8 cellular contexts compared by ENCODE assay signal in the genomic region with DNA sequence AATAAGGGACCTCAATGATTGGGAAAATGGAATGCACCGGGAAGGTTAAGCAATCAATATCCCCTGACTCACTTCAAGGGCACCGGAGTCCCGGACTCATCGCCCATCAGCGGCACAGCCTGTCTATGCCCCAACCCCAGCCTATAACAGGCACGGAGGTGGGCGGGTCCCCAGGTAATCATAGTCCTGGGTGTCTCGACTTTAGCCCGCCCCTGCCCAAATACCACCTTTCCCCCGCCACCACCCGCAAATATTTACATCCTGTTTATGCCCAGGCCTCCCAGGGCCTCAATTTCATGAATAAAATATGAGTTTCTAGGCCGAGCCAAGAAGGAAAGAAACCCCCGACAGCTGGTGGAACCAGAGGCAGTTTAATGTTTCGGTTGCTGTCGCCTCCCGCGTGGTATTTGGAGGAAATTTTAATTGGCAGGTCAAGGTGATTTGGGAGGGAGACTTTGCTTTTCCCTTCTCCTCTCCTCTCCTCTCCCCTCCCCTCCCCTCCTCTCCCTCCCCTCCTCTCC. TPM values are rescaled to one million over a fixed set of nuclear protein-coding genes. Genes with fewer than 3 reads are reported as not detected.
A peak's percentile ranks its signal among the peaks of the same experiment; 100 is the strongest.
DNase-seq lines count a peak whose midpoint lies in the region; ATAC-seq lines count a peak whose summit lies in the region.

No MANE protein-coding gene starts in this region.

- CTCF ChIA-PET in activated CD4-positive, alpha-beta memory T cell treated with anti-CD3 and anti-CD28 coated beads for 36 hours (lab: Charles Lee) = interaction anchor here (1.3 kb wide), 1 partner anchor 64 kb away, joined by 4 read pairs; no protein-coding TSS in a partner anchor

- H3K14ac ChIP-seq in mesenchymal stem cell (ENCODE audit: low read length in 2 of 2) = no peak overlapping the region

- no peak overlapping the region for H2BK5ac ChIP-seq in mesenchymal stem cell (ENCODE audit: low read depth, low read length, poor library complexity, severe bottlenecking)

- DNase-seq in DMS79 treated with DMSO at 0.1 percent for 48 hours (lab: John Stamatoyannopoulos, UW) = peak; percentile 87
- peak; percentile 11 for DNase-seq in NCI-H446 treated with DMSO at 0.1 percent for 48 hours (lab: John Stamatoyannopoulos, UW)
- peak; percentile 71 for DNase-seq in activated CD4-positive, alpha-beta memory T cell treated with anti-CD3 and anti-CD28 coated beads for 36 hours
- peak; percentile 42 to 55 (median 42) for DNase-seq in effector memory CD4-positive, alpha-beta T cell
- peak; percentile 78 for DNase-seq in mesenchymal stem cell
- peak; percentile 36 for DNase-seq in stimulated activated CD8-positive, alpha-beta memory T cell treated with anti-CD3 and anti-CD28 coated beads, Interleukin-15, amount 100 ng/mL, for 1 hour (ENCODE audit: low read depth)

- H3K79me1 ChIP-seq in mesenchymal stem cell (replicated peaks; ENCODE audit: low read length, poor library complexity, severe bottlenecking) = no peaks in the 10 kb centered on the region

- H2AFZ ChIP-seq in mesenchymal stem cell (ENCODE audit: low read depth, low read length) = no peak overlapping the region

- H3K27ac ChIP-seq in effector memory CD4-positive, alpha-beta T cell (ENCODE audit: insufficient read depth, low read length, poor library complexity, severe bottlenecking) = no peak overlapping the region
- no peak overlapping the region for H3K27ac ChIP-seq in mesenchymal stem cell (ENCODE audit: low read length, poor library complexity, severe bottlenecking)

- POLR2A ChIA-PET in activated CD4-positive, alpha-beta memory T cell treated with anti-CD3 and anti-CD28 coated beads for 36 hours (lab: Charles Lee) = interaction anchor here (1.0 kb wide), 1 partner anchor 19 kb away, joined by 3 read pairs; no protein-coding TSS in a partner anchor

- H3K27ac Mint-ChIP-seq in activated CD4-positive, alpha-beta memory T cell treated with anti-CD3 and anti-CD28 coated beads for 36 hours = no peak overlapping the region

- H3K36me3 ChIP-seq in effector memory CD4-positive, alpha-beta T cell (ENCODE audit: control insufficient read depth, insufficient read depth, low read length) = no peaks in the 10 kb centered on the region
- H3K36me3 ChIP-seq in mesenchymal stem cell (ENCODE audit: control insufficient read depth in 1 of 2, insufficient read depth in 2 of 2, low read depth in 1 of 2, low read length in 2 of 2) = no peaks in the 10 kb centered on the region

- H2BK15ac ChIP-seq in mesenchymal stem cell (ENCODE audit: low read depth, poor library complexity, severe bottlenecking) = peak overlapping the region; percentile 23

- H3K9me3 Mint-ChIP-seq in activated CD4-positive, alpha-beta memory T cell treated with anti-CD3 and anti-CD28 coated beads for 36 hours = no peaks in the 10 kb centered on the region

- no peaks in the 10 kb centered on the region for H3K4me1 ChIP-seq in effector memory CD4-positive, alpha-beta T cell (ENCODE audit: control insufficient read depth, insufficient read depth, low read length, poor library complexity, severe bottlenecking)
- peaks cover 15% of the 10 kb centered on the region for H3K4me1 ChIP-seq in mesenchymal stem cell (ENCODE audit: control insufficient read depth, insufficient read depth, low read depth, low read length)

- H2AK5ac ChIP-seq in mesenchymal stem cell (ENCODE audit: low read length, severe bottlenecking) = no peak overlapping the region

- intact Hi-C loops in activated CD4-positive, alpha-beta memory T cell treated with anti-CD3 and anti-CD28 coated beads for 36 hours (cut with micrococcal nuclease) = loop anchor here (1.0 to 2.0 kb wide), 2 partner anchors 15 to 18 kb away; a partner anchor contains a TSS

- peak overlapping the region; percentile 65 for H3K4me3 ChIP-seq in effector memory CD4-positive, alpha-beta T cell (ENCODE audit: insufficient read depth, low read depth, low read length, poor library complexity, severe bottlenecking)
- H3K4me3 ChIP-seq in mesenchymal stem cell (ENCODE audit: insufficient read depth in 1 of 2, low read depth in 1 of 2, low read length in 2 of 2) = peak overlapping the region; percentile 49 to 70

- no peaks in the 10 kb centered on the region for H3K36me3 Mint-ChIP-seq in activated CD4-positive, alpha-beta memory T cell treated with anti-CD3 and anti-CD28 coated beads for 36 hours

- peak overlapping the region; percentile 49 for H4K8ac ChIP-seq in mesenchymal stem cell (ENCODE audit: low read length)

- peak overlapping the region in 1 of 2 experiments; percentile 68 for H3K4ac ChIP-seq in mesenchymal stem cell (ENCODE audit: low read depth in 1 of 2, low read length in 2 of 2)

- no peaks in the 10 kb centered on the region for H3K27me3 ChIP-seq in effector memory CD4-positive, alpha-beta T cell (replicated peaks; ENCODE audit: control insufficient read depth, insufficient read depth, low read length, poor library complexity, severe bottlenecking)
- H3K27me3 ChIP-seq in mesenchymal stem cell (ENCODE audit: control insufficient read depth in 1 of 2, insufficient read depth in 1 of 2, low read length in 2 of 2) = no peaks in the 10 kb centered on the region

- peak overlapping the region; percentile 60 for H3K9ac ChIP-seq in mesenchymal stem cell (ENCODE audit: low read length)

- H3K23ac ChIP-seq in mesenchymal stem cell (ENCODE audit: low read length in 2 of 2) = no peak overlapping the region

- peak overlapping the region in 1 of 2 experiments; percentile 84 for H2BK12ac ChIP-seq in mesenchymal stem cell (ENCODE audit: low read length in 2 of 2)

- H3K18ac ChIP-seq in mesenchymal stem cell (ENCODE audit: low read depth in 1 of 2, low read length in 2 of 2) = peak overlapping the region; percentile 13 to 91

- peaks cover 10% of the 10 kb centered on the region for H3K4me1 Mint-ChIP-seq in activated CD4-positive, alpha-beta memory T cell treated with anti-CD3 and anti-CD28 coated beads for 36 hours (ENCODE audit: low read depth)

- peaks cover 7% of the 10 kb centered on the region for H3K27me3 Mint-ChIP-seq in activated CD4-positive, alpha-beta memory T cell treated with anti-CD3 and anti-CD28 coated beads for 36 hours

- no peaks in the 10 kb centered on the region for H3K9me3 ChIP-seq in effector memory CD4-positive, alpha-beta T cell (ENCODE audit: control insufficient read depth, low read length)
- no peaks in the 10 kb centered on the region for H3K9me3 ChIP-seq in mesenchymal stem cell (ENCODE audit: control insufficient read depth, low read length)

- ATAC-seq in HG02642 (IDR thresholded peaks at IDR 0.05; ENCODE audit: poor library complexity, unreplicated experiment) = peak; percentile 36
- ATAC-seq in GM21723 (IDR thresholded peaks at IDR 0.05; ENCODE audit: unreplicated experiment) = no peak

- WGBS in mesenchymal stem cell = under 1% methylated on average over 13 of the region's 17 CpGs

- H4K91ac ChIP-seq in mesenchymal stem cell (ENCODE audit: low read length) = peak overlapping the region; percentile 86

- H2BK120ac ChIP-seq in mesenchymal stem cell (ENCODE audit: low read depth, low read length) = peak overlapping the region; percentile 61

- H3K4me2 ChIP-seq in mesenchymal stem cell (ENCODE audit: low read length, poor library complexity, severe bottlenecking) = peak overlapping the region; percentile 87

- peak overlapping the region; percentile 74 for H3K4me3 Mint-ChIP-seq in activated CD4-positive, alpha-beta memory T cell treated with anti-CD3 and anti-CD28 coated beads for 36 hours

RNA-seq across cellular contexts. Expression of a gene that starts 15.6 kb away (rescaled TPM):
- total RNA-seq in activated CD4-positive, alpha-beta memory T cell treated with anti-CD3 and anti-CD28 coated beads for 36 hours = 10 to 100 TPM; 80.8 to 81.1 TPM
- polyA plus RNA-seq in mesenchymal stem cell (2013, experiment 1 of 2) = 17.3 TPM
- polyA plus RNA-seq in mesenchymal stem cell (2013, experiment 2 of 2) = 16.3 TPM

RNA-seq across cellular contexts. Expression of a gene that starts 19.4 kb away (rescaled TPM):
- total RNA-seq in activated CD4-positive, alpha-beta memory T cell treated with anti-CD3 and anti-CD28 coated beads for 36 hours = 1 to 10 TPM; 2.4 to 2.7 TPM
- polyA plus RNA-seq in mesenchymal stem cell (2013, experiment 1 of 2) = 68.2 TPM
- 63.3 TPM for polyA plus RNA-seq in mesenchymal stem cell (2013, experiment 2 of 2)

Comparison
In these comparisons a context has a peak if more than half of its experiments do, and no peak if none do; other contexts are left out.
1. DNase-seq: peak in every context shown above with its lines; median percentile 87 in DMS79 treated with DMSO at 0.1 percent for 48 hours; 78 in mesenchymal stem cell; 71 in activated CD4-positive, alpha-beta memory T cell treated with anti-CD3 and anti-CD28 coated beads for 36 hours; 42 in effector memory CD4-positive, alpha-beta T cell; 36 in stimulated activated CD8-positive, alpha-beta memory T cell treated with anti-CD3 and anti-CD28 coated beads, Interleukin-15, amount 100 ng/mL, for 1 hour; 11 in NCI-H446 treated with DMSO at 0.1 percent for 48 hours.